In the genomic region with DNA sequence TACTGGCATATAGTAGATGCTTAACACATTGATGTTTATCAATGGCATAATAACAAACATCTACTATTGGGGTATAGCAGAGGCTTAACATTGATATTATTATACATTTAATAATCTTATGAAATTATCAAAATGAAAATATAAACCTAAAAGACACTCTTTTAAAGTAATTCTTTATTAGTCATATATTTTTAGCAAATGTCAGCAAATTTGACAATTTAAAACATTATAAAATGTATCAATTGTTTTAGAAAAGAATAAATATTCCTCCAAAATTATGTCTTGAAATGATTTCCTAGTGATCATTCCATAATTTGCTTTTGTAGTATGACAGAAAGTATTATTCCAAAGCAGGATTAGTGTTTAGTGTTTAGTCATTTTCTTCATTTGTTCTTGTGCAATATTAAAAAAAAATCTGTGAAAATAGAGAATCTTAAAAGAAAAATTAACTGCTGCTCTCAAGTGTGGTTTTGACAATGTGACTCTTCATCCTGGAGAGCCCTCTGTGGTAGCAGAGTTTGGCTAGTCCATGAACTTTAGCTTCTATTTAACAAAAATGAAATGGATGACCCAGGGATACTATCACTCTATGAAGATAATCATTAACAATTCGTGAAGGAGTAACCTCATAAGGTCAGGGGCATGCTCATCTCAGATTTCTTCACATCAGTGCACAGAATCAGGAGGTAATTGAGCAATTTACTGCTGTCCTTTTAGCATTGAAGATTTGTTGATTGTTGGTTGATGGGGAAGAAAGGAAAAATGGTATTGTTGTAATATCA, we compare ENCODE assay signal across 27 cellular contexts.
"Had no signal": no experiment of that assay in that cellular context is flagged by ENCODE, and none has a peak within 500 bp of the region (broad histone marks: within the 10 kb centered on the region; RNA-seq: fewer than 3 reads in every experiment).

No MANE protein-coding gene starts in this region.

- FAIRE-seq: astrocyte, endothelial cell of umbilical vein, islet of Langerhans had no signal

- H3K4me1 ChIP-seq: esophagus squamous epithelium, gastroesophageal sphincter, heart left ventricle, sigmoid colon, transverse colon, uterus had no signal

- H3K4me3 ChIP-seq: esophagus squamous epithelium, gastroesophageal sphincter, heart left ventricle, lung, sigmoid colon, transverse colon, uterus had no signal

- H3K27ac ChIP-seq: esophagus squamous epithelium, gastroesophageal sphincter, heart left ventricle, sigmoid colon, transverse colon, uterus had no signal

- H3K9me3 ChIP-seq: esophagus squamous epithelium, gastroesophageal sphincter, heart left ventricle, sigmoid colon, transverse colon, uterus had no signal

- DNase-seq: activated B cell treated with CpG ODN at 0.5 μM for 24 hours; activated CD4-positive, alpha-beta T cell treated with anti-CD3 and anti-CD28 coated beads for 36 hours; activated CD4-positive, alpha-beta T cell treated with anti-CD3 and anti-CD28 coated beads, Interleukin-2, amount 50 U/mL, for 48 hours; activated CD8-positive, alpha-beta memory T cell treated with anti-CD3 and anti-CD28 coated beads, Interleukin-2, amount 50 U/mL, for 48 hours; activated naive CD4-positive, alpha-beta T cell treated with Interleukin-2 at 50 U/mL for 16 hours; activated naive CD8-positive, alpha-beta T cell treated with anti-CD3 and anti-CD28 coated beads for 36 hours; activated T-cell treated with anti-CD3 and anti-CD28 coated beads, Interleukin-2, amount 50 U/mL, for 4 hours; central memory CD4-positive, alpha-beta T cell; effector memory CD8-positive, alpha-beta T cell; esophagus squamous epithelium; heart left ventricle; left colon; naive thymus-derived CD4-positive, alpha-beta T cell; occipital lobe; posterior cingulate gyrus; sigmoid colon; stimulated activated CD4-positive, alpha-beta T cell treated with anti-CD3 and anti-CD28 coated beads, Interleukin-2, amount 100 ng/mL, for 48 hours; stimulated activated CD8-positive, alpha-beta memory T cell treated with anti-CD3 and anti-CD28 coated beads, Interleukin-4, amount 100 ng/mL, for 48 hours; stimulated activated naive B cell treated with anti-CD40 and anti-IgM and Interleukin-4, amounts not matched to agents 10 μg/mL and 1 μg/mL and 100 μg/mL, for 72 hours; T1000; transverse colon; uterus had no signal

- H3K36me3 ChIP-seq: esophagus squamous epithelium, gastroesophageal sphincter, heart left ventricle, sigmoid colon, transverse colon, uterus had no signal

- ATAC-seq: activated CD4-positive, alpha-beta T cell treated with anti-CD3 and anti-CD28 coated beads for 36 hours; activated T-cell treated with anti-CD3 and anti-CD28 coated beads, Interleukin-2, amount 50 U/mL, for 4 hours; effector memory CD8-positive, alpha-beta T cell; gastroesophageal sphincter; heart left ventricle; left colon; naive thymus-derived CD4-positive, alpha-beta T cell; stimulated activated naive B cell treated with anti-CD40 and anti-IgM and Interleukin-4, amounts not matched to agents 10 μg/mL and 1 μg/mL and 100 μg/mL, for 72 hours had no signal

- H3K27me3 ChIP-seq: esophagus squamous epithelium, gastroesophageal sphincter, heart left ventricle, sigmoid colon, transverse colon, uterus had no signal
